Comparison of ENCODE assay signal across 27 cellular contexts in the genomic region with DNA sequence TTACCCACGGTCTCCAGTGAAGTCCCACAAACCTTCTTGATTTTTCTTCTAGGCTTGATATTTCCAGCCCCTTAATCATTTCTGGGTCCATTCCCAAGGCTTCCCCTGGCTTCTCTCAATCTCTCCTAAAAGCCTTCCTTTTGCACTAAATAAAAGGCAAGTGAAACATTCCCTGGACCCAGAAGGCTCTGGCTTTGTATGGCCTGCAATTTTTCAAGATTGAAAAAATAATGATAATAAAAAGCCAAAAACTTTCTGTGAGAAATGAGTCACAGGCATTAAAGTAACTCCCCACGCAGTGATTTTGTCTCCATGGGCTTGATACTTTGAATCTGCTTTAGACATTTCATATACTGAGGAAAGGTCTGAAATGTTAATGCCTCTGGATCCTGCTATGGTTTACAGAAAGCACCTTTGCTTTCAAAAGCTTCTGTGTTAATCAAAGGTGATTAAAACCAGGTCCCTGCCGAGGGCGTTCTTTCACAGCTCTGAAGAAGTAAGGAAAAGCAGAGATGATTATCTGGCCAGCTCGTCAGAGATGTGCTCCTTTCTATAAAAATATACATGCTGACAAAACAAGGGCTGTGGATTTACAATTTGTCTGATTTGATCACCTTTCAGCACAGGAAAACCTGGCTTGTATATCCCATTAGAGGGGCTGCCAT.
"Had no signal": no experiment of that assay in that cellular context is flagged by ENCODE, and none has a peak within 500 bp of the region (broad histone marks: within the 10 kb centered on the region; RNA-seq: fewer than 3 reads in every experiment).

No MANE protein-coding gene starts in this region.

- H3K27ac ChIP-seq: dorsolateral prefrontal cortex, epithelial cell of prostate, psoas muscle, skin epidermis, spleen, testis, tibial artery, upper lobe of left lung had no signal

- H3K4me3 ChIP-seq: dorsolateral prefrontal cortex, lung, mucosa of descending colon, ovary, psoas muscle, skin epidermis, spleen, testis, tibial artery, upper lobe of left lung had no signal

- H3K27me3 ChIP-seq: ovary, testis, tibial artery, upper lobe of left lung had no signal

- H3K36me3 ChIP-seq: ovary, spleen, tibial artery, upper lobe of left lung had no signal

- DNase-seq: dorsolateral prefrontal cortex; effector CD4-positive, alpha-beta T cell; hypothalamus; immature natural killer cell; islet precursor cell; kidney glomerular epithelial cell; left colon; mucosa of descending colon; naive thymus-derived CD4-positive, alpha-beta T cell; nephron progenitor cell; nucleus accumbens; ovary; posterior cingulate gyrus; psoas muscle; right cardiac atrium; spleen; stimulated activated CD4-positive, alpha-beta T cell treated with anti-CD3 and anti-CD28 coated beads, Interleukin-4, amount 100 ng/mL, for 4 hours; stimulated activated naive CD8-positive, alpha-beta T cell treated with anti-CD3 and anti-CD28 coated beads, Interleukin-15, Interleukin-2, amounts not matched to agents 100 U/mL and 50 U/mL, for 24 hours; substantia nigra; testis; tibial artery; upper lobe of left lung had no signal

- H3K9me3 ChIP-seq: mucosa of descending colon, ovary, psoas muscle, spleen, testis, tibial artery, upper lobe of left lung had no signal

- H3K4me1 ChIP-seq: psoas muscle, spleen, upper lobe of left lung had no signal

- ATAC-seq: esophagus mucosa; left colon; mucosa of descending colon; naive thymus-derived CD4-positive, alpha-beta T cell; psoas muscle; stimulated activated memory B cell treated with anti-CD40 and anti-IgM and Interleukin-4, amounts not matched to agents 10 μg/mL and 1 μg/mL and 100 μg/mL, for 72 hours; stimulated activated naive CD8-positive, alpha-beta T cell treated with anti-CD3 and anti-CD28 coated beads, Interleukin-15, Interleukin-2, amounts not matched to agents 100 U/mL and 50 U/mL, for 24 hours had no signal
